ENCODE assay signal across 11 cellular contexts in the genomic region with DNA sequence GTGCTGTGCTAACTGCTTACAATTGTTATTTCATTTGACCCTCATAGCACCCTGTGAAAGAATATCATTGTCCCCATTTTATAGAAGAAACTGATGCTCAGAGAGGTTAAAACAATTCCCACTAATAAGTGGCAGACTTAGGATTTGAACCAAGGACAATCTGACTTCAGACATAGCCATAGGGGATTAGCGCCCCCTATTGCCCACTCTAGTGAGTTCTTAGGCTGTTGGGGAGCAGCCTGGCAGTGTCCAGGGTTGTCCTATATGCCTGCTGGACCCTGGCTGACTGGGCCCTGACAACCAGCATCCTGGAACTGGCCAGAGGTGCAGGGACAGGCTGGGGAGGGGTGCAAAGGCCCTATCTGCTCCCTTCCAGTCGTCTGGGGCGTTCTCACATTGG. TPM values are rescaled to one million over a fixed set of nuclear protein-coding genes. Genes with fewer than 3 reads are reported as not detected.
A peak's percentile ranks its signal among the peaks of the same experiment; 100 is the strongest.
DNase-seq lines count a peak whose midpoint lies in the region; ATAC-seq and TF ChIP-seq lines count a peak whose summit lies in the region.
"Had no signal": no experiment of that assay in that cellular context is flagged by ENCODE, and none has a peak within 500 bp of the region (broad histone marks: within the 10 kb centered on the region; RNA-seq: fewer than 3 reads in every experiment).

No MANE protein-coding gene starts in this region.

- peaks cover 0 to 11% of the 10 kb centered on the region in 2 donors for H3K4me1 Mint-ChIP-seq in natural killer cell
- H3K4me1 Mint-ChIP-seq in T-helper 2 cell treated with Interferon-gamma antibody and Interleukin-4, amounts not matched to agents 5 μg/mL and 100 μg/mL, for 36 hours (ENCODE audit: low read depth): peaks cover 15% of the 10 kb centered on the region

- no peak for TF ChIP-seq POLR2A in ovary (IDR thresholded peaks at IDR 0.05)

- H3K27me3 ChIP-seq in OCI-LY3 (ENCODE audit: low read depth, low read length) (no peaks in the 10 kb centered on the region), ovary (no peaks in the 10 kb centered on the region)

- no peaks in the 10 kb centered on the region for H3K36me3 Mint-ChIP-seq in natural killer cell
- H3K36me3 Mint-ChIP-seq in T-helper 2 cell treated with Interferon-gamma antibody and Interleukin-4, amounts not matched to agents 5 μg/mL and 100 μg/mL, for 36 hours (ENCODE audit: low read depth): no peaks in the 10 kb centered on the region
- H3K36me3 Mint-ChIP-seq: naive B cell had no signal

- H3K36me3 ChIP-seq in OCI-LY3 (replicated peaks; ENCODE audit: low read depth, low read length): no peaks in the 10 kb centered on the region
- H3K36me3 ChIP-seq in ovary: no peaks in the 10 kb centered on the region

- TF ChIP-seq EP300 in ovary (IDR thresholded peaks at IDR 0.05): no peak

- no peak overlapping the region for H3K4me2 ChIP-seq in OCI-LY3 (ENCODE audit: low read length)

- no peak overlapping the region for H3K4me3 Mint-ChIP-seq in natural killer cell
- no peak overlapping the region for H3K4me3 Mint-ChIP-seq in T-helper 2 cell treated with Interferon-gamma antibody and Interleukin-4, amounts not matched to agents 5 μg/mL and 100 μg/mL, for 36 hours
- H3K4me3 Mint-ChIP-seq: naive B cell; stimulated activated naive CD8-positive, alpha-beta T cell treated with anti-CD3 and anti-CD28 coated beads, Interleukin-15, Interleukin-2, amounts not matched to agents 100 ng/mL and 50 ng/mL, for 24 hours had no signal

- 40 to 54% (median 52%) methylated on average over 3 of the region's 3 CpGs for WGBS in ovary, 3 donors

- H4K20me1 ChIP-seq in OCI-LY3 (ENCODE audit: insufficient read depth, low read length): no peaks in the 10 kb centered on the region

- DNase-seq in ACHN: peak; percentile 39
- DNase-seq in GM03348 (ENCODE audit: low spot score): peak; percentile 34
- no peak for DNase-seq in epithelial cell of proximal tubule (ENCODE audit: low read depth)
- no peak for DNase-seq in natural killer cell
- DNase-seq in ovary: no peak
- no peak for DNase-seq in T-helper 2 cell treated with Interferon-gamma antibody and Interleukin-4, amounts not matched to agents 5 μg/mL and 100 μg/mL, for 36 hours (ENCODE audit: low spot score)
- DNase-seq in hepatic stellate cell (ENCODE audit: low spot score): no peak
- DNase-seq: naive B cell, NCI-H187 treated with DMSO at 0.1 percent for 48 hours had no signal

- intact Hi-C loops in natural killer cell (cut with micrococcal nuclease) (loop anchor here (5.0 kb wide), 1 partner anchor 1047 kb away; no protein-coding TSS in a partner anchor), ovary (cut with DNase I) (loop anchor here (5.0 to 10.0 kb wide), 7 partner anchors 197 to 625 kb away; no protein-coding TSS in a partner anchor)

- H3K4me1 ChIP-seq in OCI-LY3 (ENCODE audit: low read length): peaks cover 61% of the 10 kb centered on the region
- H3K4me1 ChIP-seq in ovary (ENCODE audit: insufficient read depth): peaks cover 10% of the 10 kb centered on the region

- no peaks in the 10 kb centered on the region for H3K9me3 ChIP-seq in OCI-LY3 (ENCODE audit: insufficient read depth, low read length)
- no peaks in the 10 kb centered on the region for H3K9me3 ChIP-seq in ovary

- no peak overlapping the region for H3K27ac Mint-ChIP-seq in natural killer cell
- no peak overlapping the region for H3K27ac Mint-ChIP-seq in T-helper 2 cell treated with Interferon-gamma antibody and Interleukin-4, amounts not matched to agents 5 μg/mL and 100 μg/mL, for 36 hours
- H3K27ac Mint-ChIP-seq: naive B cell; stimulated activated naive CD8-positive, alpha-beta T cell treated with anti-CD3 and anti-CD28 coated beads, Interleukin-15, Interleukin-2, amounts not matched to agents 100 ng/mL and 50 ng/mL, for 24 hours had no signal

- H3K9ac ChIP-seq in OCI-LY3 (ENCODE audit: low read length): no peak overlapping the region

- ATAC-seq in natural killer cell: no peak

- H3K27me3 Mint-ChIP-seq in natural killer cell (ENCODE audit: low read depth in 2 of 2): no peaks in the 10 kb centered on the region
- H3K27me3 Mint-ChIP-seq in T-helper 2 cell treated with Interferon-gamma antibody and Interleukin-4, amounts not matched to agents 5 μg/mL and 100 μg/mL, for 36 hours (ENCODE audit: low read depth): no peaks in the 10 kb centered on the region
- H3K27me3 Mint-ChIP-seq: stimulated activated naive CD8-positive, alpha-beta T cell treated with anti-CD3 and anti-CD28 coated beads, Interleukin-15, Interleukin-2, amounts not matched to agents 100 ng/mL and 50 ng/mL, for 24 hours had no signal

- peak; percentile 70 for TF ChIP-seq CTCF in OCI-LY3 (IDR thresholded peaks at IDR 0.05; ENCODE audit: low read depth, low read length)
- TF ChIP-seq CTCF in epithelial cell of proximal tubule (conservative IDR thresholded peaks at IDR 0.05; ENCODE audit: low read depth, low read length): peak; percentile 64
- no peak for TF ChIP-seq CTCF in natural killer cell (IDR thresholded peaks at IDR 0.05)
- no peak for TF ChIP-seq CTCF in ovary (IDR thresholded peaks at IDR 0.05)

- H3K9me3 Mint-ChIP-seq in natural killer cell: no peaks in the 10 kb centered on the region
- H3K9me3 Mint-ChIP-seq in T-helper 2 cell treated with Interferon-gamma antibody and Interleukin-4, amounts not matched to agents 5 μg/mL and 100 μg/mL, for 36 hours: no peaks in the 10 kb centered on the region
- H3K9me3 Mint-ChIP-seq: naive B cell; stimulated activated naive CD8-positive, alpha-beta T cell treated with anti-CD3 and anti-CD28 coated beads, Interleukin-15, Interleukin-2, amounts not matched to agents 100 ng/mL and 50 ng/mL, for 24 hours had no signal

- H3K27ac ChIP-seq in OCI-LY3 (ENCODE audit: low read length) (no peak overlapping the region), ovary (no peak overlapping the region)

- no peaks in the 10 kb centered on the region for H3K79me2 ChIP-seq in OCI-LY3 (ENCODE audit: low read length)

- in situ Hi-C loops in ACHN (cut with HindIII; ENCODE audit: low pct_ligation_motif_present, low pct_unique_long_range_greater_than_20kb, low sequenced_read_pairs): no loop called here

- H3K4me3 ChIP-seq in OCI-LY3 (ENCODE audit: low read length) (no peak overlapping the region), epithelial cell of proximal tubule (ENCODE audit: low read depth, low read length) (no peak overlapping the region), ovary (no peak overlapping the region)

- H2AFZ ChIP-seq in OCI-LY3 (ENCODE audit: low read depth, low read length): no peak overlapping the region

RNA-seq across cellular contexts. Expression of a gene that starts 15.4 kb away (rescaled TPM):
- total RNA-seq in epithelial cell of proximal tubule: 12.6 and 19.0 TPM in 2 replicates
- total RNA-seq in natural killer cell: 10 to 100 TPM; 20.4 to 27.3 (median 22.8) TPM
- total RNA-seq in ovary: 10 to 100 TPM; 10.8 to 28.3 (median 15.5) TPM
- 10 to 100 TPM in 1 of 2 donors, 1 to 10 TPM in 1; 7.4 to 12.4 TPM for polyA plus RNA-seq in ovary

RNA-seq across cellular contexts. Expression of a gene that starts 15.7 kb away (rescaled TPM):
- total RNA-seq in epithelial cell of proximal tubule: 6.1 and 14.2 TPM in 2 replicates
- 10 to 100 TPM; 16.7 to 26.1 (median 22.3) TPM for total RNA-seq in natural killer cell
- 10 to 100 TPM in 6 of 7 donors, 1 to 10 TPM in 1; 7.9 to 16.3 (median 12.4) TPM for total RNA-seq in ovary
- polyA plus RNA-seq in ovary: 1 to 10 TPM; 4.0 to 8.9 TPM

Comparison
In these comparisons a context has a peak if more than half of its experiments do, and no peak if none do; other contexts are left out.
1. DNase-seq: peak in ACHN (single experiment) and GM03348 (single experiment); none in epithelial cell of proximal tubule (single experiment), natural killer cell (single experiment), ovary (0 of 5), T-helper 2 cell treated with Interferon-gamma antibody and Interleukin-4, amounts not matched to agents 5 μg/mL and 100 μg/mL, for 36 hours (single experiment) and hepatic stellate cell (single experiment).
2. CTCF ChIP-seq: peak in OCI-LY3 (single experiment) and epithelial cell of proximal tubule (single experiment); none in natural killer cell (single experiment) and ovary (0 of 3).